12 cellular contexts compared by ENCODE assay signal in the genomic region with DNA sequence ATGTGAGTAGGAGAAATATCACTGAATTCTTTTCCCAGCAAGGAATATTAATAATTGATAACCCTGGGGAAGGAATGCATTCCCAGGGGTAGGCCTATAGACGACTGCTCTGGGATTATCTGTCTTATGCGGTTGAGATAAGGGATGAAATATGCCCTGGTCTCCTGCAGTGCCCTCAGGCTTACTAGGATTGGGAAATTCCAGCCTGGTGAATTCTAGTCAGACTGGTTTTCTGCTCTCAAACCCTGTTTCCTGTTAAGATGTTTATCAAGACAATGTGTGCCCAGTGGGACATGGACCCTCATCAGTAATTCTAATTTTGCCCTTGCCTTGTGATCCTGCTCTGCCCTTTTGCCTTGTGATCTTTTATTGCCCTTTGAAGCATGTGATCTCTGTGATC. TPM values are rescaled to one million over a fixed set of nuclear protein-coding genes. Genes with fewer than 3 reads are reported as not detected.
"Had no signal": no experiment of that assay in that cellular context is flagged by ENCODE, and none has a peak within 500 bp of the region (broad histone marks: within the 10 kb centered on the region; RNA-seq: fewer than 3 reads in every experiment).

No MANE protein-coding gene starts in this region.

RNA-seq across cellular contexts. Expression of a gene that starts 11.2 kb away (rescaled TPM):
- total RNA-seq: activated CD4-positive, alpha-beta T cell treated with anti-CD3 and anti-CD28 coated beads, Interleukin-2, amount 10 ng/mL, durations not matched to agents 24 days and 14 days; activated CD8-positive, alpha-beta memory T cell treated with anti-CD3 and anti-CD28 coated beads for 36 hours; activated CD8-positive, alpha-beta T cell treated with anti-CD3 and anti-CD28 coated beads for 36 hours; activated naive CD8-positive, alpha-beta T cell treated with anti-CD3 and anti-CD28 coated beads for 36 hours; activated T-cell treated with anti-CD3 and anti-CD28 coated beads, Interleukin-2, amount 50 U/mL, for 72 hours; activated T-helper 17 cell treated with anti-CD3 and anti-CD28 coated beads, Interleukin-2, amount 50 U/mL, for 72 hours; ascending aorta; MCF 10A; Right ventricle myocardium superior; T-helper 1 cell treated with Interleukin-12 subunit alpha and Interleukin-12 subunit beta and Interleukin-4 antibody, amounts not matched to agents 30 ng/mL and 1 ng/mL, for 36 hours; T-helper 2 cell treated with Interferon-gamma antibody and Interleukin-4, amounts not matched to agents 100 ng/mL and 5 ng/mL, for 36 hours had no signal

RNA-seq across cellular contexts. Expression of a gene that starts 44.8 kb away (rescaled TPM):
- total RNA-seq: ascending aorta, OCI-LY7 had no signal
